ENCODE assay signal across 11 cellular contexts in genomic region chr16:81214745-81215166, GRCh38. TPM values are rescaled to one million over a fixed set of nuclear protein-coding genes. Genes with fewer than 3 reads are reported as not detected.
A peak's percentile ranks its signal among the peaks of the same experiment; 100 is the strongest.
DNase-seq lines count a peak whose midpoint lies in the region; ATAC-seq, FAIRE-seq and TF ChIP-seq lines count a peak whose summit lies in the region.
"Had no signal": no experiment of that assay in that cellular context is flagged by ENCODE, and none has a peak within 500 bp of the region (broad histone marks: within the 10 kb centered on the region; RNA-seq: fewer than 3 reads in every experiment).

No MANE protein-coding gene starts in this region.

- WGBS in HepG2 (ENCODE audit: low lambda C conversion rate), result 10% methylated on average over 14 of the region's 15 CpGs

- H3K4me2 ChIP-seq in DOHH2 (ENCODE audit: low read length) (no peak overlapping the region), HepG2 (ENCODE audit: low read depth, low read length) (peak overlapping the region; percentile 59)

- TF ChIP-seq POLR2A in HepG2 (IDR thresholded peaks at IDR 0.05; ENCODE audit: insufficient read depth in 1 of 2, low read depth in 2 of 2, low read length in 2 of 2), result no peak

- CTCF ChIA-PET in HepG2 (lab: Yijun Ruan, JAX; ENCODE audit: low intra/inter-chr PET ratio, low total read pairs) (interaction anchor here (1.1 to 1.6 kb wide), 2 partner anchors 10 to 73 kb away, joined by 4 to 5 read pairs; no protein-coding TSS in a partner anchor), A673 (lab: Charles Lee) (no interaction called here)

- H3K27ac ChIP-seq in DOHH2 (ENCODE audit: low read depth, low read length) (no peak overlapping the region), HepG2 (ENCODE audit: extremely low read length, insufficient read depth, low read length) (no peak overlapping the region), A673 (ENCODE audit: low read depth, low read length, poor library complexity, severe bottlenecking) (no peak overlapping the region)
- H3K27ac ChIP-seq: ascending aorta had no signal

- H3K27me3 Mint-ChIP-seq in HFFc6 (ENCODE audit: insufficient read depth), result peaks cover 32% of the 10 kb centered on the region

- H4K20me1 ChIP-seq in DOHH2 (ENCODE audit: control insufficient read depth, insufficient read depth, low read depth, low read length), result no peaks in the 10 kb centered on the region
- H4K20me1 ChIP-seq in HepG2 (ENCODE audit: insufficient read depth, low read length), result no peaks in the 10 kb centered on the region

- no peak overlapping the region for H3K27ac Mint-ChIP-seq in HFFc6
- H3K27ac Mint-ChIP-seq: stimulated activated naive CD8-positive, alpha-beta T cell treated with anti-CD3 and anti-CD28 coated beads, Interleukin-15, Interleukin-2, amounts not matched to agents 100 ng/mL and 50 ng/mL, for 24 hours had no signal

- H3K27me3 ChIP-seq in DOHH2 (ENCODE audit: control insufficient read depth, low read length) (no peaks in the 10 kb centered on the region), HepG2 (ENCODE audit: control insufficient read depth in 1 of 2, insufficient read depth in 2 of 2, low read length in 2 of 2) (peaks cover 9 to 40% of the 10 kb centered on the region in 2 experiments), A673 (replicated peaks; ENCODE audit: insufficient read depth, low read depth, low read length, poor library complexity) (no peaks in the 10 kb centered on the region)
- H3K27me3 ChIP-seq: ascending aorta had no signal

- no peaks in the 10 kb centered on the region for H3K9me3 ChIP-seq in DOHH2 (ENCODE audit: control insufficient read depth, insufficient read depth, low read length)
- no peaks in the 10 kb centered on the region for H3K9me3 ChIP-seq in HepG2 (ENCODE audit: low read length)
- no peaks in the 10 kb centered on the region for H3K9me3 ChIP-seq in A673 (ENCODE audit: low read depth, low read length, poor library complexity, severe bottlenecking)
- H3K9me3 ChIP-seq: ascending aorta had no signal

- H3F3A ChIP-seq in DOHH2 (ENCODE audit: control insufficient read depth, insufficient read depth), result no peaks in the 10 kb centered on the region

- intact Hi-C loops in HepG2 (cut with micrococcal nuclease; ENCODE audit: unreplicated experiment) (no loop called here), A673 (cut with micrococcal nuclease; ENCODE audit: unreplicated experiment) (loop anchor here (5.0 to 10.0 kb wide), 2 partner anchors 103 to 180 kb away; partner anchors contain the start of gene ATMIN)

- POLR2A ChIA-PET in HepG2 (lab: Yijun Ruan, JAX) (no interaction called here), A673 (lab: Charles Lee; ENCODE audit: low non-redundant PET) (no interaction called here)

- no peak overlapping the region for H3K9ac ChIP-seq in HepG2 (ENCODE audit: insufficient read depth, low read depth, low read length)

- H3K9me2 ChIP-seq in DOHH2 (replicated peaks; ENCODE audit: control insufficient read depth, low read length), result no peaks in the 10 kb centered on the region

- no peaks in the 10 kb centered on the region for H3K79me2 ChIP-seq in DOHH2 (ENCODE audit: control insufficient read depth, low read length)
- H3K79me2 ChIP-seq in HepG2 (ENCODE audit: insufficient read depth, low read length), result no peaks in the 10 kb centered on the region

- no peak overlapping the region for H2AFZ ChIP-seq in HepG2 (ENCODE audit: low read length)

- peak; percentile 63 for TF ChIP-seq RAD21 in HepG2 (CRISPR knock-in tag; IDR thresholded peaks at IDR 0.05)

- DNase-seq in HFFc6 (no peak), astrocyte of the cerebellum (ENCODE audit: low read depth) (no peak), HepG2 (ENCODE audit: low spot score) (peak; percentile 48), MV-4-11 (lab: John Stamatoyannopoulos, UW) (no peak), NCI-H2171 (lab: John Stamatoyannopoulos, UW) (no peak), A673 (ENCODE audit: low spot score) (no peak)
- no peak for DNase-seq in stimulated activated CD8-positive, alpha-beta memory T cell treated with anti-CD3 and anti-CD28 coated beads, Interleukin-4, amount 100 ng/mL, for 48 hours
- DNase-seq: NCI-H1092 had no signal

- no peaks in the 10 kb centered on the region for H3K36me3 Mint-ChIP-seq in HFFc6 (ENCODE audit: low read depth)

- H3K36me3 ChIP-seq in DOHH2 (ENCODE audit: control insufficient read depth, low read length) (no peaks in the 10 kb centered on the region), HepG2 (replicated peaks in 1 of 2; ENCODE audit: control insufficient read depth in 1 of 2, insufficient read depth in 2 of 2, low read length in 2 of 2) (no peaks in the 10 kb centered on the region), A673 (ENCODE audit: insufficient read depth, low read length, poor library complexity, severe bottlenecking) (no peaks in the 10 kb centered on the region)
- H3K36me3 ChIP-seq: ascending aorta had no signal

- peak; percentile 64 for FAIRE-seq in HepG2 (lab: Jason Lieb, UNC)

- TF ChIP-seq CTCF in DOHH2 (IDR thresholded peaks at IDR 0.05; ENCODE audit: low read depth, low read length, poor library complexity, severe bottlenecking), result peak; percentile 37
- TF ChIP-seq CTCF in HFFc6 (IDR thresholded peaks at IDR 0.05), result peak; percentile 67
- peak; percentile 38 for TF ChIP-seq CTCF in astrocyte of the cerebellum (IDR thresholded peaks at IDR 0.05; ENCODE audit: low read depth, low read length, missing control alignments)
- TF ChIP-seq CTCF in HepG2 (CRISPR knock-in tag; IDR thresholded peaks at IDR 0.05), result peak; percentile 87
- TF ChIP-seq CTCF in A673 (conservative IDR thresholded peaks at IDR 0.05; ENCODE audit: low read depth, low read length), result no peak; the same call in 1 of the 2 replicates

- no peaks in the 10 kb centered on the region for H3K4me1 Mint-ChIP-seq in HFFc6 (ENCODE audit: low read depth)

- BruUV-seq in HepG2 (replicated peaks; lab: Mats Ljungman, UMichigan), result no TSS peak
- no TSS peak for BruUV-seq in A673 (replicated peaks; lab: Mats Ljungman, UMichigan)

- no peak overlapping the region for H3K4me3 ChIP-seq in DOHH2 (ENCODE audit: low read length)
- H3K4me3 ChIP-seq in astrocyte of the cerebellum (ENCODE audit: low read depth, low read length), result no peak overlapping the region
- H3K4me3 ChIP-seq in HepG2 (replicated peaks in 1 of 3; ENCODE audit: insufficient read depth in 1 of 3, low read depth in 2 of 3, low read length in 3 of 3), result no peak overlapping the region; a peak in 1 of 6 replicates
- no peak overlapping the region for H3K4me3 ChIP-seq in A673 (ENCODE audit: low read depth, low read length, poor library complexity, severe bottlenecking)
- H3K4me3 ChIP-seq: ascending aorta had no signal

- no peak for TF ChIP-seq EP300 in HepG2 (IDR thresholded peaks at IDR 0.05; ENCODE audit: low read depth in 2 of 2, low read length in 2 of 2)
- TF ChIP-seq EP300 in HepG2 (CRISPR knock-in tag; IDR thresholded peaks at IDR 0.05; ENCODE audit: borderline replicate concordance), result no peak

- ATAC-seq in HepG2, result peak; percentile 94

- no peaks in the 10 kb centered on the region for H3K9me3 Mint-ChIP-seq in HFFc6
- H3K9me3 Mint-ChIP-seq: stimulated activated naive CD8-positive, alpha-beta T cell treated with anti-CD3 and anti-CD28 coated beads, Interleukin-15, Interleukin-2, amounts not matched to agents 100 ng/mL and 50 ng/mL, for 24 hours had no signal

- no peak overlapping the region for H3K4me3 Mint-ChIP-seq in HFFc6
- H3K4me3 Mint-ChIP-seq: stimulated activated naive CD8-positive, alpha-beta T cell treated with anti-CD3 and anti-CD28 coated beads, Interleukin-15, Interleukin-2, amounts not matched to agents 100 ng/mL and 50 ng/mL, for 24 hours had no signal

- H3K4me1 ChIP-seq in DOHH2 (ENCODE audit: control insufficient read depth, low read length) (no peaks in the 10 kb centered on the region), HepG2 (ENCODE audit: insufficient read depth, low read length) (no peaks in the 10 kb centered on the region), A673 (ENCODE audit: insufficient read depth, low read length, poor library complexity, severe bottlenecking) (peaks cover 30% of the 10 kb centered on the region)
- H3K4me1 ChIP-seq: ascending aorta had no signal

- in situ Hi-C loops in astrocyte of the cerebellum (cut with HindIII; ENCODE audit: low sequenced_read_pairs) (no loop called here), HepG2 (cut with HindIII; ENCODE audit: extremely low pct_ligation_motif_present, low pct_unique_long_range_greater_than_20kb) (no loop called here)

RNA-seq across cellular contexts. Expression of gene BCO1, which starts 23.7 kb away (rescaled TPM):
- not detected for total RNA-seq in HFFc6 (2021; fragmentation: NEBNext Ultra II Directional; extraction: Animal tissue kit (Norgen Biotek cat#: 25700))
- 0.11 TPM in 1 of 2 replicates, not detected in the other for total RNA-seq in HepG2 (2016; rRNA removed; fragmentation: Illumina TruSeq; extraction: Trizol)
- not detected in 2 replicates for total RNA-seq in HepG2 (2016; cell fraction: cytosol; rRNA removed; fragmentation: Illumina TruSeq; extraction: Trizol; ENCODE audit: low read depth)
- 0.09 and 0.21 TPM in 2 replicates for total RNA-seq in HepG2 (2016; cell fraction: insoluble cytoplasmic fraction; rRNA removed; fragmentation: Illumina TruSeq; extraction: Trizol)
- total RNA-seq in HepG2 (2016; cell fraction: membrane; rRNA removed; fragmentation: Illumina TruSeq; extraction: Trizol), result not detected in 2 replicates
- not detected in 2 replicates for total RNA-seq in HepG2 (2016; cell fraction: nucleus; rRNA removed; fragmentation: Illumina TruSeq; extraction: Trizol)
- polyA plus RNA-seq in HepG2 (2011; rRNA removed), result not detected in 2 replicates
- 0.08 TPM in 1 of 2 replicates, not detected in the other for polyA plus RNA-seq in HepG2 (2011; cell fraction: cytosol; rRNA removed)
- polyA plus RNA-seq in HepG2 (2011; cell fraction: nucleus; rRNA removed), result not detected in 2 replicates
- polyA plus RNA-seq in HepG2 (2012), result 0.17 TPM in 1 of 2 replicates, not detected in the other
- 0.07 and 0.12 TPM in 2 replicates for polyA plus RNA-seq in HepG2 (2016; cell fraction: cytosol; fragmentation: Illumina TruSeq; extraction: Trizol; ENCODE audit: low read depth)
- 0.20 TPM in 1 of 2 replicates, not detected in the other for polyA plus RNA-seq in HepG2 (2016; cell fraction: insoluble cytoplasmic fraction; fragmentation: Illumina TruSeq; extraction: Trizol; ENCODE audit: low read depth)
- polyA plus RNA-seq in HepG2 (2016; cell fraction: membrane; fragmentation: Illumina TruSeq; extraction: Trizol; ENCODE audit: low read depth), result 0.17 TPM in 1 of 2 replicates, not detected in the other
- not detected in 2 replicates for polyA plus RNA-seq in HepG2 (2016; cell fraction: nucleus; fragmentation: Illumina TruSeq; extraction: Trizol; ENCODE audit: insufficient read depth, low read depth)
- polyA minus RNA-seq in HepG2 (2011; rRNA and poly(A)+ RNA removed; ENCODE audit: low replicate concordance), result not detected in 2 replicates
- polyA minus RNA-seq in HepG2 (2011; cell fraction: cytosol; rRNA and poly(A)+ RNA removed), result not detected in 2 replicates
- polyA minus RNA-seq in HepG2 (2011; cell fraction: nucleus; rRNA and poly(A)+ RNA removed), result not detected in 2 replicates
- total RNA-seq in A673 (2021), result 0.15 and 0.19 TPM in 2 replicates
- total RNA-seq: ascending aorta had no signal
